Comparison of ENCODE assay signal across 9 cellular contexts in genomic region chr5:141402553-141403328, GRCh38. TPM values are rescaled to one million over a fixed set of nuclear protein-coding genes. Genes with fewer than 3 reads are reported as not detected.
DNase-seq lines count a peak whose midpoint lies in the region; ATAC-seq and TF ChIP-seq lines count a peak whose summit lies in the region.
"Had no signal": no experiment of that assay in that cellular context is flagged by ENCODE, and none has a peak within 500 bp of the region (broad histone marks: within the 10 kb centered on the region; RNA-seq: fewer than 3 reads in every experiment).

Gene PCDHGA9, plus strand, starts transcription at chr5:141402778. Its CDS starts 175 bp downstream, at chr5:141402953.

- WGBS in spleen, 5 donors: 13 to 30% (median 20%) methylated on average over 26 to 30 of the region's 30 CpGs

- H3K4me3 ChIP-seq in OCI-LY7 (ENCODE audit: low read depth, low read length, poor library complexity, severe bottlenecking) (no peak within 1 kb of the TSS), spleen (peak within 1 kb of the TSS in 4 of 8 donors; percentile 5 to 61 (median 23))
- H3K4me3 ChIP-seq: BLaER1 had no signal

- ATAC-seq in foreskin keratinocyte (no peak), HG03571 (IDR thresholded peaks at IDR 0.05; ENCODE audit: unreplicated experiment) (no peak), HG03280 (IDR thresholded peaks at IDR 0.05; ENCODE audit: unreplicated experiment) (no peak)

- no peaks in the 10 kb centered on the region for H3K36me3 ChIP-seq in OCI-LY7 (ENCODE audit: insufficient read depth, low read length)
- H3K36me3 ChIP-seq in spleen: peaks cover 0 to 7% (median 0%) of the 10 kb centered on the region in 6 donors
- H3K36me3 ChIP-seq: BLaER1 had no signal

- DNase-seq in NCI-H2171 treated with DMSO at 0.1 percent for 48 hours (lab: John Stamatoyannopoulos, UW) (peak; percentile 5), NCI-H2171 (lab: John Stamatoyannopoulos, UW) (no peak), OCI-LY7 (ENCODE audit: low spot score) (no peak), foreskin keratinocyte (no peak), spleen (peak; percentile 59)
- DNase-seq in stimulated activated naive CD4-positive, alpha-beta T cell treated with Interleukin-2 at 50 U/mL for 16 hours (lab: John Stamatoyannopoulos, UW): no peak

- H3K9me3 ChIP-seq in OCI-LY7 (ENCODE audit: low read length) (no peaks in the 10 kb centered on the region), spleen (peaks cover 7 to 97% (median 89%) of the 10 kb centered on the region in 8 donors)

- POLR2A ChIA-PET in OCI-LY7 (lab: Charles Lee): interaction anchor here (0.6 kb wide), 1 partner anchor 72 kb away, joined by 6 read pairs; no protein-coding TSS in a partner anchor

- peak; percentile 26; the same call in 1 of the 2 replicates for TF ChIP-seq CTCF in OCI-LY7 (conservative IDR thresholded peaks at IDR 0.05; ENCODE audit: low read length)
- peak; percentile 60 for TF ChIP-seq CTCF in foreskin keratinocyte (conservative IDR thresholded peaks at IDR 0.05)
- TF ChIP-seq CTCF in spleen (IDR thresholded peaks at IDR 0.05 in 8 of 11, conservative IDR thresholded peaks at IDR 0.05 in 3 of 11): peak in 4 of 11 experiments; percentile 8 to 19 (median 16)

- intact Hi-C loops in OCI-LY7 (cut with micrococcal nuclease; ENCODE audit: unreplicated experiment) (no loop called here), spleen (cut with DNase I; ENCODE audit: low total_unique reads) (no loop called here)

- CTCF ChIA-PET in OCI-LY7 (lab: Charles Lee; ENCODE audit: unreplicated experiment): no interaction called here

- TF ChIP-seq POLR2A in spleen (IDR thresholded peaks at IDR 0.05): no peak

- no TSS peak for BruUV-seq in OCI-LY7 (replicated peaks; lab: Mats Ljungman, UMichigan)

- no peaks in the 10 kb centered on the region for H4K20me1 ChIP-seq in OCI-LY7 (ENCODE audit: insufficient read depth, low read length)
- H4K20me1 ChIP-seq: BLaER1 had no signal

- no peak within 1 kb of the TSS for H3K4me2 ChIP-seq in OCI-LY7 (ENCODE audit: low read length)
- H3K4me2 ChIP-seq: BLaER1 had no signal

- H3K27me3 ChIP-seq in foreskin keratinocyte: peaks cover 39% of the 10 kb centered on the region
- H3K27me3 ChIP-seq in spleen (replicated peaks in 1 of 7): peaks cover 0 to 94% (median 20%) of the 10 kb centered on the region in 7 donors
- H3K27me3 ChIP-seq: BLaER1 had no signal

- no peaks in the 10 kb centered on the region for H3K9me2 ChIP-seq in OCI-LY7 (ENCODE audit: insufficient read depth, low read length)

- H3K4me1 ChIP-seq in OCI-LY7 (ENCODE audit: insufficient read depth, low read length, poor library complexity, severe bottlenecking): no peaks in the 10 kb centered on the region
- H3K4me1 ChIP-seq in foreskin keratinocyte: no peaks in the 10 kb centered on the region
- H3K4me1 ChIP-seq in spleen: no peaks in the 10 kb centered on the region
- H3K4me1 ChIP-seq: BLaER1 had no signal

- H3K79me2 ChIP-seq in OCI-LY7 (ENCODE audit: insufficient read depth, low read depth, low read length): no peaks in the 10 kb centered on the region

- no peak within 1 kb of the TSS for H2AFZ ChIP-seq in OCI-LY7 (ENCODE audit: low read length)

- H3K27ac ChIP-seq in OCI-LY7 (ENCODE audit: low read depth, low read length, poor library complexity, severe bottlenecking) (no peak within 1 kb of the TSS), foreskin keratinocyte (no peak within 1 kb of the TSS), spleen (no peak within 1 kb of the TSS)
- H3K27ac ChIP-seq: BLaER1 had no signal

RNA-seq across cellular contexts. Expression of gene PCDHGA9, which starts in this region (rescaled TPM):
- 3.7 and 5.9 TPM in 2 replicates for total RNA-seq in OCI-LY7 (2014; rRNA removed; shearing (Covaris generic))
- total RNA-seq in OCI-LY7 (2022) (5.2 and 5.7 TPM in 2 replicates), foreskin keratinocyte (0.21 and 0.68 TPM in 2 replicates), spleen (1 to 10 TPM; 2.6 to 9.6 (median 4.7) TPM)
- polyA plus RNA-seq in foreskin keratinocyte (0.02 and 0.04 TPM in 2 replicates), spleen (under 1 TPM in 2 of 3 donors, not detected in 1; 0.11 to 0.29 TPM)

Comparison
In these comparisons a context has a peak if more than half of its experiments do, and no peak if none do; other contexts are left out.
1. DNase-seq: peak in NCI-H2171 treated with DMSO at 0.1 percent for 48 hours (single experiment) and spleen (single experiment); none in NCI-H2171 (single experiment), OCI-LY7 (single experiment), foreskin keratinocyte (0 of 2) and stimulated activated naive CD4-positive, alpha-beta T cell treated with Interleukin-2 at 50 U/mL for 16 hours (single experiment).